In the genomic region with DNA sequence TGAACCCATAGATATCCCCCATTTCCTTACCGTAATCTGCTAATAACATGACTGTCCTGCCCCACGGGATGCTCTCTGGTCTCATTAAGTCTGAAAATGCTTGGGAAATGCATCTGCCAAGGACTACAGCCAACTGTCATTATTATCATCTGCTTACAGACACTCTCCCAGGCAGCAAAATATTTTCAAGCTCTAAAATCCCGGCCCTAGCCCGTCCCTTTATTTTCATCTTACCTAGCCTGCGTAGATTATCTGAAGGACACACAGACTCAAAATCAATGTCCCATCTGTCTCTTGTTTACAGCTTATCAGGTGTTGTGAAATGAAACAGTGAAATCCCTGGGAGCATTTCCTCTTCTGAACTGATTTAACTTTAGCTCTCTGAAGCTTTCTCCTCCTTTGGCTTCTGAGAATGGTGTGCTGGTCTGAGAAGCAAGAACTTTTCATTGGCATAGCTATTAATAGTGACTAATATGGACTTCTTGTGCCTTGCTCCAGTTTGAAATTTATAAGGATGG, we compare ENCODE assay signal across 12 cellular contexts.
DNase-seq lines count a peak whose midpoint lies in the region; ATAC-seq and TF ChIP-seq lines count a peak whose summit lies in the region.
"Had no signal": no experiment of that assay in that cellular context is flagged by ENCODE, and none has a peak within 500 bp of the region (broad histone marks: within the 10 kb centered on the region; RNA-seq: fewer than 3 reads in every experiment).

No MANE protein-coding gene starts in this region.

- BruUV-seq in MCF 10A (replicated peaks; lab: Mats Ljungman, UMichigan), result no TSS peak

- H3K27me3 Mint-ChIP-seq in MCF 10A (ENCODE audit: insufficient read depth, unreplicated experiment), result no peaks in the 10 kb centered on the region

- H3K27ac Mint-ChIP-seq in MCF 10A (ENCODE audit: low read depth, unreplicated experiment), result no peak overlapping the region

- no peak overlapping the region for H3K4me3 Mint-ChIP-seq in MCF 10A (ENCODE audit: unreplicated experiment)

- DNase-seq in breast epithelium (ENCODE audit: low spot score in 2 of 2), result no peak
- no peak for DNase-seq in MCF 10A (ENCODE audit: unreplicated experiment)
- DNase-seq in fibroblast of mammary gland (ENCODE audit: low read depth), result peak; percentile 53
- DNase-seq in vagina (ENCODE audit: extremely low spot score in 2 of 2), result no peak
- DNase-seq in NCI-H510A (lab: John Stamatoyannopoulos, UW), result no peak
- no peak for DNase-seq in activated CD4-positive, CD25-positive, alpha-beta regulatory T cell treated with anti-CD3 and anti-CD28 coated beads, Interleukin-2, amount 50 U/mL, for 72 hours
- DNase-seq: activated gamma-delta T cell, DMS79 treated with DMSO at 0.1 percent for 48 hours, foreskin keratinocyte had no signal

- POLR2A ChIA-PET in MCF 10A (lab: Yijun Ruan, JAX), result no interaction called here

- no peak for TF ChIP-seq CTCF in breast epithelium (IDR thresholded peaks at IDR 0.05)
- TF ChIP-seq CTCF in MCF 10A (IDR thresholded peaks at IDR 0.05; ENCODE audit: unreplicated experiment), result no peak
- no peak for TF ChIP-seq CTCF in fibroblast of mammary gland (conservative IDR thresholded peaks at IDR 0.05; ENCODE audit: control insufficient read depth, insufficient read depth, low read depth, low read length)
- TF ChIP-seq CTCF in vagina (IDR thresholded peaks at IDR 0.05), result no peak

- no peak overlapping the region for H3K9ac ChIP-seq in muscle layer of colon (ENCODE audit: low read length)

- no peaks in the 10 kb centered on the region for H3K9me3 Mint-ChIP-seq in MCF 10A (ENCODE audit: unreplicated experiment)

- H3K36me3 Mint-ChIP-seq in MCF 10A (ENCODE audit: insufficient read depth, unreplicated experiment), result no peaks in the 10 kb centered on the region

- intact Hi-C loops in breast epithelium (cut with DNase I; ENCODE audit: low total_unique reads) (no loop called here), MCF 10A (cut with micrococcal nuclease) (no loop called here), vagina (cut with DNase I) (no loop called here)

- H3K36me3 ChIP-seq in breast epithelium, result no peaks in the 10 kb centered on the region
- no peaks in the 10 kb centered on the region for H3K36me3 ChIP-seq in muscle layer of colon (ENCODE audit: insufficient read depth, low read length)
- no peaks in the 10 kb centered on the region for H3K36me3 ChIP-seq in vagina
- H3K36me3 ChIP-seq: tibial nerve had no signal

- CTCF ChIA-PET in MCF 10A (lab: Yijun Ruan, JAX), result no interaction called here

- ATAC-seq in HG03175 (IDR thresholded peaks at IDR 0.05; ENCODE audit: unreplicated experiment), result no peak
- ATAC-seq: foreskin keratinocyte had no signal

- H3K27ac ChIP-seq in breast epithelium (peak overlapping the region; percentile 58 to 85), muscle layer of colon (ENCODE audit: low read depth, low read length) (peak overlapping the region; percentile 48), vagina (peak overlapping the region; percentile 39)
- H3K27ac ChIP-seq: foreskin keratinocyte had no signal

- TF ChIP-seq POLR2A in breast epithelium (IDR thresholded peaks at IDR 0.05), result no peak
- no peak for TF ChIP-seq POLR2A in vagina (IDR thresholded peaks at IDR 0.05)

- no peaks in the 10 kb centered on the region for H3K9me3 ChIP-seq in breast epithelium
- no peaks in the 10 kb centered on the region for H3K9me3 ChIP-seq in muscle layer of colon (ENCODE audit: low read length)
- no peaks in the 10 kb centered on the region for H3K9me3 ChIP-seq in vagina
- H3K9me3 ChIP-seq: tibial nerve had no signal

- H3K4me1 Mint-ChIP-seq in MCF 10A (ENCODE audit: insufficient read depth, unreplicated experiment), result peaks cover 10% of the 10 kb centered on the region

- no peaks in the 10 kb centered on the region for H3K27me3 ChIP-seq in breast epithelium
- H3K27me3 ChIP-seq in muscle layer of colon (ENCODE audit: control insufficient read depth in 1 of 2, insufficient read depth in 2 of 2, low read length in 2 of 2), result no peaks in the 10 kb centered on the region
- no peaks in the 10 kb centered on the region for H3K27me3 ChIP-seq in vagina
- H3K27me3 ChIP-seq: foreskin keratinocyte, tibial nerve had no signal

- H3K4me3 ChIP-seq in breast epithelium (peak overlapping the region in 1 of 3 donors; percentile 1), fibroblast of mammary gland (ENCODE audit: control insufficient read depth, low read depth, low read length) (no peak overlapping the region), muscle layer of colon (ENCODE audit: low read depth in 1 of 2, low read length in 2 of 2) (no peak overlapping the region), vagina (no peak overlapping the region)
- H3K4me3 ChIP-seq: tibial nerve had no signal

- H3K4me1 ChIP-seq in breast epithelium (no peaks in the 10 kb centered on the region), muscle layer of colon (ENCODE audit: insufficient read depth, low read length) (peaks cover 6% of the 10 kb centered on the region), vagina (peaks cover 7% of the 10 kb centered on the region)
- H3K4me1 ChIP-seq: foreskin keratinocyte had no signal
